In genomic region chr4:94447754-94448411, GRCh38 we compare ENCODE assay signal across 21 cellular contexts. TPM values are rescaled to one million over a fixed set of nuclear protein-coding genes. Genes with fewer than 3 reads are reported as not detected.
DNase-seq lines count a peak whose midpoint lies in the region; FAIRE-seq and TF ChIP-seq lines count a peak whose summit lies in the region.
"Had no signal": no experiment of that assay in that cellular context is flagged by ENCODE, and none has a peak within 500 bp of the region (broad histone marks: within the 10 kb centered on the region; RNA-seq: fewer than 3 reads in every experiment).

No MANE protein-coding gene starts in this region.

- no peak for FAIRE-seq in endothelial cell of umbilical vein (lab: Jason Lieb, UNC)
- FAIRE-seq: kidney had no signal

- no peak overlapping the region for H3K27ac ChIP-seq in endothelial cell of umbilical vein (ENCODE audit: insufficient read depth, low read depth, low read length)
- H3K27ac ChIP-seq: 22Rv1; BLaER1 treated with 17β-estradiol and CSF1 and Interleukin-3, amounts not matched to agents 10 nM and 100 nM; cardiac muscle cell had no signal

- peaks cover 11% of the 10 kb centered on the region for H3K79me2 ChIP-seq in endothelial cell of umbilical vein (ENCODE audit: control insufficient read depth, insufficient read depth, low read length)

- BruUV-seq in endothelial cell of umbilical vein (replicated peaks; lab: Mats Ljungman, UMichigan) = no TSS peak

- no peak overlapping the region for H3K4me2 ChIP-seq in endothelial cell of umbilical vein (ENCODE audit: insufficient read depth, low read length)
- H3K4me2 ChIP-seq in skeletal muscle satellite cell (ENCODE audit: low read length) = peak overlapping the region; percentile 53
- H3K4me2 ChIP-seq: BLaER1 treated with 17β-estradiol and CSF1 and Interleukin-3, amounts not matched to agents 10 nM and 100 nM had no signal

- DNase-seq in DMS79 treated with DMSO at 0.1 percent for 48 hours (lab: John Stamatoyannopoulos, UW) = peak; percentile 11
- no peak for DNase-seq in DMS79 (lab: John Stamatoyannopoulos, UW)
- DNase-seq in NCI-H460 (ENCODE audit: extremely low read depth, low read depth) = peak; percentile 58
- no peak for DNase-seq in endothelial cell of umbilical vein (ENCODE audit: low read depth, low spot score)
- no peak for DNase-seq in H4 (ENCODE audit: low spot score)
- DNase-seq in activated CD8-positive, alpha-beta memory T cell treated with anti-CD3 and anti-CD28 coated beads, Interleukin-2, amount 50 U/mL, for 4 hours = no peak
- no peak for DNase-seq in BE2C
- DNase-seq: activated CD4-positive, CD25-positive, alpha-beta regulatory T cell; activated CD8-positive, alpha-beta T cell treated with anti-CD3 and anti-CD28 coated beads, Interleukin-2, amount 10 ng/mL, durations not matched to agents 7 days and 5 days; activated T-cell treated with anti-CD3 and anti-CD28 coated beads, Interleukin-2, amount 50 U/mL, for 72 hours; DMS153; KBM-7; kidney; NCI-H1092 treated with DMSO at 0.1 percent for 48 hours; NCI-H526 treated with DMSO at 0.1 percent for 48 hours; nephron progenitor cell; SHP77 treated with DMSO at 0.1 percent for 48 hours had no signal

- H2AFZ ChIP-seq in endothelial cell of umbilical vein (ENCODE audit: low read depth, low read length) = no peak overlapping the region

- no peaks in the 10 kb centered on the region for H4K20me1 ChIP-seq in endothelial cell of umbilical vein (replicated peaks; ENCODE audit: control insufficient read depth, extremely low read depth, insufficient read depth, low read length)

- POLR2A ChIA-PET in endothelial cell of umbilical vein (lab: Charles Lee) = no interaction called here

- H3K4me3 ChIP-seq in endothelial cell of umbilical vein (replicated peaks in 1 of 3; ENCODE audit: insufficient read depth in 1 of 3, low read depth in 1 of 3, low read length in 3 of 3) = no peak overlapping the region
- H3K4me3 ChIP-seq in skeletal muscle satellite cell (ENCODE audit: low read length) = no peak overlapping the region
- H3K4me3 ChIP-seq in BE2C (ENCODE audit: low read depth, low read length) = no peak overlapping the region
- H3K4me3 ChIP-seq: BLaER1 treated with 17β-estradiol and CSF1 and Interleukin-3, amounts not matched to agents 10 nM and 100 nM; cardiac muscle cell had no signal

- no peaks in the 10 kb centered on the region for H3K36me3 ChIP-seq in endothelial cell of umbilical vein (ENCODE audit: control insufficient read depth in 2 of 2, extremely low read depth in 1 of 2, insufficient read depth in 2 of 2, low read length in 2 of 2)
- H3K36me3 ChIP-seq in skeletal muscle satellite cell (ENCODE audit: insufficient read depth, low read length) = no peaks in the 10 kb centered on the region
- H3K36me3 ChIP-seq in BE2C = peaks cover 3% of the 10 kb centered on the region
- H3K36me3 ChIP-seq: BLaER1 treated with 17β-estradiol and CSF1 and Interleukin-3, amounts not matched to agents 10 nM and 100 nM; cardiac muscle cell had no signal

- H3K4me1 ChIP-seq in endothelial cell of umbilical vein (ENCODE audit: control insufficient read depth, extremely low read depth, insufficient read depth, low read length) (peaks cover 15% of the 10 kb centered on the region), skeletal muscle satellite cell (ENCODE audit: control insufficient read depth, insufficient read depth, low read length) (peaks cover 50% of the 10 kb centered on the region), BE2C (peaks cover 17% of the 10 kb centered on the region)

- intact Hi-C loops in endothelial cell of umbilical vein (cut with micrococcal nuclease) = no loop called here

- dilution Hi-C loops in endothelial cell of umbilical vein (cut with MboI; ENCODE audit: extremely low pct_ligation_motif_present, low sequenced_read_pairs) = no loop called here

- no peaks in the 10 kb centered on the region for H3K27me3 ChIP-seq in endothelial cell of umbilical vein (ENCODE audit: control insufficient read depth in 2 of 2, insufficient read depth in 2 of 2, low read length in 2 of 2)
- no peaks in the 10 kb centered on the region for H3K27me3 ChIP-seq in skeletal muscle satellite cell (ENCODE audit: control insufficient read depth, insufficient read depth, low read length)
- H3K27me3 ChIP-seq in BE2C = no peaks in the 10 kb centered on the region
- H3K27me3 ChIP-seq: cardiac muscle cell had no signal

- TF ChIP-seq CTCF in endothelial cell of umbilical vein (IDR thresholded peaks at IDR 0.05; ENCODE audit: extremely low read depth in 1 of 2, insufficient read depth in 1 of 2, low read depth in 1 of 2, low read length in 2 of 2) (no peak), BE2C (IDR thresholded peaks at IDR 0.05; ENCODE audit: low read depth, low read length) (no peak)

- no peaks in the 10 kb centered on the region for H3K9me3 ChIP-seq in endothelial cell of umbilical vein (replicated peaks; ENCODE audit: control insufficient read depth, insufficient read depth, low read length)
- no peaks in the 10 kb centered on the region for H3K9me3 ChIP-seq in skeletal muscle satellite cell (replicated peaks; ENCODE audit: low read length)
- no peaks in the 10 kb centered on the region for H3K9me3 ChIP-seq in BE2C
- H3K9me3 ChIP-seq: BLaER1 treated with 17β-estradiol and CSF1 and Interleukin-3, amounts not matched to agents 10 nM and 100 nM had no signal

- no peaks in the 10 kb centered on the region for H3K9me1 ChIP-seq in endothelial cell of umbilical vein (replicated peaks; ENCODE audit: control insufficient read depth, extremely low read depth, insufficient read depth, low read length)

- no peak for TF ChIP-seq POLR2A in endothelial cell of umbilical vein (IDR thresholded peaks at IDR 0.05; ENCODE audit: low read depth, low read length)

- H3K9ac ChIP-seq in endothelial cell of umbilical vein (replicated peaks; ENCODE audit: extremely low read depth, insufficient read depth, low read length) = no peak overlapping the region
- peak overlapping the region; percentile 12 for H3K9ac ChIP-seq in skeletal muscle satellite cell (ENCODE audit: low read depth, low read length)
- H3K9ac ChIP-seq: BLaER1 treated with 17β-estradiol and CSF1 and Interleukin-3, amounts not matched to agents 10 nM and 100 nM had no signal

- CTCF ChIA-PET in endothelial cell of umbilical vein (lab: Charles Lee) = interaction anchor here (0.9 kb wide), 1 partner anchor 41 kb away, joined by 3 read pairs; no protein-coding TSS in a partner anchor

TF ChIP-seq in endothelial cell of umbilical vein, 7 proteins besides CTCF, POLR2A, EP300 and RAD21:
- TF ChIP-seq MAX (IDR thresholded peaks at IDR 0.05; ENCODE audit: insufficient read depth, insufficient read length) = no peak
- TF ChIP-seq FOS (IDR thresholded peaks at IDR 0.05; ENCODE audit: borderline replicate concordance, insufficient read depth, low read length) = peak; percentile 35
- TF ChIP-seq POLR2AphosphoS5 (IDR thresholded peaks at IDR 0.05; ENCODE audit: insufficient read depth, low read depth, low read length) = no peak
TF ChIP-seq in endothelial cell of umbilical vein: peak in this region for 1.

RNA-seq across cellular contexts. Expression of gene PDLIM5, which starts 3.9 kb away (rescaled TPM):
- total RNA-seq in NCI-H460 (2014; rRNA removed; shearing (Covaris generic)) = 252 and 253 TPM in 2 replicates
- 66.3 and 84.7 TPM in 2 replicates for polyA plus RNA-seq in NCI-H460 (2014; cell fraction: nucleus; rRNA removed)
- total RNA-seq in endothelial cell of umbilical vein = 310 and 323 TPM in 2 replicates
- 243 and 281 TPM in 2 replicates for polyA plus RNA-seq in endothelial cell of umbilical vein
- 235 and 259 TPM in 2 replicates for polyA plus RNA-seq in endothelial cell of umbilical vein (2011; cell fraction: cytosol; rRNA removed)
- 341 and 344 TPM in 2 replicates for polyA plus RNA-seq in endothelial cell of umbilical vein (2011; cell fraction: nucleus; rRNA removed)
- polyA plus RNA-seq in endothelial cell of umbilical vein (2012) = 152 and 183 TPM in 2 replicates
- 950 and 1,000 TPM in 2 replicates for polyA minus RNA-seq in endothelial cell of umbilical vein
- polyA minus RNA-seq in endothelial cell of umbilical vein (2011; cell fraction: cytosol; rRNA and poly(A)+ RNA removed) = 25.4 TPM
- polyA minus RNA-seq in endothelial cell of umbilical vein (2011; cell fraction: nucleus; rRNA and poly(A)+ RNA removed) = 1,523 and 1,740 TPM in 2 replicates
- total RNA-seq in skeletal muscle satellite cell (2012; rRNA removed) = 83.4 and 123 TPM in 2 replicates
- total RNA-seq in H4 (2014; rRNA removed; shearing (Covaris generic)) = 21.1 and 34.7 TPM in 2 replicates
- 29.0 TPM for polyA plus RNA-seq in BE2C (2012; ENCODE audit: insufficient read depth, insufficient read length, low read depth)

Comparison
In these comparisons a context has a peak if more than half of its experiments do, and no peak if none do; other contexts are left out.
1. DNase-seq: peak in DMS79 treated with DMSO at 0.1 percent for 48 hours (single experiment) and NCI-H460 (single experiment); none in DMS79 (single experiment), endothelial cell of umbilical vein (single experiment), H4 (single experiment), activated CD8-positive, alpha-beta memory T cell treated with anti-CD3 and anti-CD28 coated beads, Interleukin-2, amount 50 U/mL, for 4 hours (single experiment) and BE2C (single experiment).